13 cellular contexts compared by ENCODE assay signal in the genomic region with DNA sequence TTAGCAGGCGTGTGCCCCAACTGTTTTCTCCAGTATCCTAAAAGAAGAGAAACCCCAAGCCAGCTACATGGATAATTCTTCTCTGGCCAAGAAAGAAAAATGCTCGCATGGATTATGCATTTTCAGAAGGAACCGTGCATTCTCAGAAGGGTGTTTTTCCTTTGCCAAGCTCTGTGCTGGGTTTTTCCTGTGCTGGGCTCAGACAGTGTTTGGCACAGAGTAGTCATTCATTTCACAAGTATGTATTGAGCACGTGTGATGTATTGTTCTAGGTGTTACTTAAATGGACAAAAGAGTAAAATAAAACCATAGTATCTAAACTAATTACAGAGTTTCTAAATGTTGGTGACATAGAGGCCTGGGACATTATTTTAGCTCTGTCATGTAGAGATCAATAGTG.
A peak's percentile ranks its signal among the peaks of the same experiment; 100 is the strongest.
DNase-seq lines count a peak whose midpoint lies in the region; TF ChIP-seq lines count a peak whose summit lies in the region.
"Had no signal": no experiment of that assay in that cellular context is flagged by ENCODE, and none has a peak within 500 bp of the region (broad histone marks: within the 10 kb centered on the region; RNA-seq: fewer than 3 reads in every experiment).

No MANE protein-coding gene starts in this region.

- H3K9me2 ChIP-seq in hepatocyte (replicated peaks; ENCODE audit: insufficient read depth): no peaks in the 10 kb centered on the region

- peak overlapping the region; percentile 27 for H3K27ac Mint-ChIP-seq in chondrocyte (ENCODE audit: unreplicated experiment)
- H3K27ac Mint-ChIP-seq: activated naive CD8-positive, alpha-beta T cell treated with anti-CD3 and anti-CD28 coated beads, Interleukin-2, amount 10 ng/mL, durations not matched to agents 7 days and 5 days; CD4-positive, CD25-positive, alpha-beta regulatory T cell; stimulated activated naive CD8-positive, alpha-beta T cell treated with anti-CD3 and anti-CD28 coated beads, Interleukin-15, amount 100 ng/mL, for 72 hours had no signal

- no peaks in the 10 kb centered on the region for H3K36me3 ChIP-seq in MG63
- no peaks in the 10 kb centered on the region for H3K36me3 ChIP-seq in hepatocyte (replicated peaks; ENCODE audit: insufficient read depth, low read depth)
- no peaks in the 10 kb centered on the region for H3K36me3 ChIP-seq in smooth muscle cell (ENCODE audit: low read depth)

- H3K79me2 ChIP-seq in hepatocyte (no peaks in the 10 kb centered on the region), smooth muscle cell (ENCODE audit: low read depth) (no peaks in the 10 kb centered on the region)

- whole genome bisulfite sequencing in hepatocyte (ENCODE audit: low lambda C conversion rate, missing lambda C conversion rate): 86% methylated on average over 4 of the region's 4 CpGs
- WGBS in smooth muscle cell (ENCODE audit: low lambda C conversion rate): 88% methylated on average over 4 of the region's 4 CpGs

- TF ChIP-seq CTCF in chondrocyte (IDR thresholded peaks at IDR 0.05) (no peak), hepatocyte (IDR thresholded peaks at IDR 0.05; ENCODE audit: poor library complexity) (no peak), smooth muscle cell (IDR thresholded peaks at IDR 0.05; ENCODE audit: borderline replicate concordance, insufficient read depth, poor library complexity, severe bottlenecking) (no peak)

- peak overlapping the region; percentile 57 for H3K4me2 ChIP-seq in hepatocyte
- H3K4me2 ChIP-seq in smooth muscle cell: peak overlapping the region; percentile 71

- no peaks in the 10 kb centered on the region for H3K36me3 Mint-ChIP-seq in chondrocyte (ENCODE audit: low read depth)
- H3K36me3 Mint-ChIP-seq: activated naive CD8-positive, alpha-beta T cell treated with anti-CD3 and anti-CD28 coated beads, Interleukin-2, amount 10 ng/mL, durations not matched to agents 7 days and 5 days; CD4-positive, CD25-positive, alpha-beta regulatory T cell had no signal

- no peaks in the 10 kb centered on the region for H4K20me1 ChIP-seq in hepatocyte (ENCODE audit: insufficient read depth, poor library complexity, severe bottlenecking)
- no peaks in the 10 kb centered on the region for H4K20me1 ChIP-seq in smooth muscle cell (ENCODE audit: low read depth)

- H3K4me1 Mint-ChIP-seq in chondrocyte (ENCODE audit: low read depth): peaks cover 27% of the 10 kb centered on the region
- H3K4me1 Mint-ChIP-seq: activated naive CD8-positive, alpha-beta T cell treated with anti-CD3 and anti-CD28 coated beads, Interleukin-2, amount 10 ng/mL, durations not matched to agents 7 days and 5 days; CD4-positive, CD25-positive, alpha-beta regulatory T cell; stimulated activated naive CD8-positive, alpha-beta T cell treated with anti-CD3 and anti-CD28 coated beads, Interleukin-15, amount 100 ng/mL, for 72 hours had no signal

- H3K4me3 ChIP-seq in MG63 (no peak overlapping the region), hepatocyte (no peak overlapping the region), smooth muscle cell (no peak overlapping the region)

- H3K27me3 Mint-ChIP-seq in chondrocyte (ENCODE audit: low read depth): peaks cover 2% of the 10 kb centered on the region

- H3F3A ChIP-seq in smooth muscle cell (ENCODE audit: low read depth): no peaks in the 10 kb centered on the region

- H2AFZ ChIP-seq in hepatocyte (peak overlapping the region; percentile 51), smooth muscle cell (ENCODE audit: low read depth) (peak overlapping the region; percentile 44)

- H3K4me1 ChIP-seq in hepatocyte (ENCODE audit: insufficient read depth): peaks cover 12% of the 10 kb centered on the region
- H3K4me1 ChIP-seq in smooth muscle cell (ENCODE audit: low read depth): peaks cover 15% of the 10 kb centered on the region

- no peak overlapping the region for H3K4me3 Mint-ChIP-seq in chondrocyte (ENCODE audit: unreplicated experiment)
- H3K4me3 Mint-ChIP-seq: activated naive CD8-positive, alpha-beta T cell treated with anti-CD3 and anti-CD28 coated beads, Interleukin-2, amount 10 ng/mL, durations not matched to agents 7 days and 5 days; CD4-positive, CD25-positive, alpha-beta regulatory T cell; stimulated activated naive CD8-positive, alpha-beta T cell treated with anti-CD3 and anti-CD28 coated beads, Interleukin-15, amount 100 ng/mL, for 72 hours had no signal

- H3K9me3 Mint-ChIP-seq in chondrocyte (ENCODE audit: low read depth): no peaks in the 10 kb centered on the region
- H3K9me3 Mint-ChIP-seq: activated naive CD8-positive, alpha-beta T cell treated with anti-CD3 and anti-CD28 coated beads, Interleukin-2, amount 10 ng/mL, durations not matched to agents 7 days and 5 days; stimulated activated naive CD8-positive, alpha-beta T cell treated with anti-CD3 and anti-CD28 coated beads, Interleukin-15, amount 100 ng/mL, for 72 hours had no signal

- H3K27me3 ChIP-seq in MG63 (no peaks in the 10 kb centered on the region), hepatocyte (no peaks in the 10 kb centered on the region), smooth muscle cell (ENCODE audit: low read depth) (no peaks in the 10 kb centered on the region)

- peak; percentile 7 for DNase-seq in MG63
- no peak for DNase-seq in chondrocyte (ENCODE audit: low spot score)
- DNase-seq in hepatocyte (ENCODE audit: low spot score): no peak
- no peak for DNase-seq in smooth muscle cell (lab: John Stamatoyannopoulos, UW; ENCODE audit: unreplicated experiment)
- DNase-seq in activated naive CD4-positive, alpha-beta T cell (lab: John Stamatoyannopoulos, UW): no peak
- no peak for DNase-seq in iPS-NIHi7 (ENCODE audit: extremely low spot score)
- DNase-seq in RKO (ENCODE audit: low spot score): no peak
- DNase-seq: activated CD8-positive, alpha-beta memory T cell treated with anti-CD3 and anti-CD28 coated beads, Interleukin-2, amount 50 U/mL, for 4 hours; activated naive CD8-positive, alpha-beta T cell treated with anti-CD3 and anti-CD28 coated beads, Interleukin-2, amount 10 ng/mL, durations not matched to agents 7 days and 5 days; CD4-positive, CD25-positive, alpha-beta regulatory T cell; NCI-H2081; stimulated activated naive CD8-positive, alpha-beta T cell treated with anti-CD3 and anti-CD28 coated beads, Interleukin-15, amount 100 ng/mL, for 72 hours had no signal

- H3K27ac ChIP-seq in hepatocyte: peak overlapping the region; percentile 43
- peak overlapping the region; percentile 39 for H3K27ac ChIP-seq in smooth muscle cell (ENCODE audit: low read depth)
- H3K27ac ChIP-seq: VCaP had no signal

- no peaks in the 10 kb centered on the region for H3K9me3 ChIP-seq in MG63
- H3K9me3 ChIP-seq in hepatocyte (ENCODE audit: low read depth): no peaks in the 10 kb centered on the region
- H3K9me3 ChIP-seq in smooth muscle cell (replicated peaks; ENCODE audit: low read depth): no peaks in the 10 kb centered on the region

- no peak overlapping the region for H3K9ac ChIP-seq in smooth muscle cell (ENCODE audit: low read depth)
